8 cellular contexts compared by ENCODE assay signal in genomic region chr2:27370026-27370815, GRCh38. TPM values are rescaled to one million over a fixed set of nuclear protein-coding genes. Genes with fewer than 3 reads are reported as not detected.
DNase-seq lines count a peak whose midpoint lies in the region; ATAC-seq, FAIRE-seq and TF ChIP-seq lines count a peak whose summit lies in the region.

Gene EIF2B4 (minus strand): TSS chr2:27370338. CDS start chr2:27370314, 24 bp downstream.
A gene with protein sequence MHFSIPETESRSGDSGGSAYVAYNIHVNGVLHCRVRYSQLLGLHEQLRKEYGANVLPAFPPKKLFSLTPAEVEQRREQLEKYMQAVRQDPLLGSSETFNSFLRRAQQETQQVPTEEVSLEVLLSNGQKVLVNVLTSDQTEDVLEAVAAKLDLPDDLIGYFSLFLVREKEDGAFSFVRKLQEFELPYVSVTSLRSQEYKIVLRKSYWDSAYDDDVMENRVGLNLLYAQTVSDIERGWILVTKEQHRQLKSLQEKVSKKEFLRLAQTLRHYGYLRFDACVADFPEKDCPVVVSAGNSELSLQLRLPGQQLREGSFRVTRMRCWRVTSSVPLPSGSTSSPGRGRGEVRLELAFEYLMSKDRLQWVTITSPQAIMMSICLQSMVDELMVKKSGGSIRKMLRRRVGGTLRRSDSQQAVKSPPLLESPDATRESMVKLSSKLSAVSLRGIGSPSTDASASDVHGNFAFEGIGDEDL (plus strand): TSS chr2:27370616. CDS start chr2:27370744, 128 bp downstream.

- FAIRE-seq in pancreas (lab: Jason Lieb, UNC), result peak; percentile 59

- H3K9me3 ChIP-seq in pancreas, result no peaks in the 10 kb centered on the region
- H3K9me3 ChIP-seq in tibial artery, result no peaks in the 10 kb centered on the region

- ATAC-seq in HG02798 (IDR thresholded peaks at IDR 0.05; ENCODE audit: poor library complexity, unreplicated experiment) (peak; percentile 93), Right ventricle myocardium inferior (peak; percentile 97), pancreas (peak; percentile 92 to 96 (median 93))
- ATAC-seq in activated naive CD8-positive, alpha-beta T cell treated with anti-CD3 and anti-CD28 coated beads, Interleukin-2, amount 50 U/mL, for 24 hours, result peak; percentile 96

- H3K27me3 ChIP-seq in pancreas, result no peaks in the 10 kb centered on the region
- no peaks in the 10 kb centered on the region for H3K27me3 ChIP-seq in tibial artery

- peak within 1 kb of the TSS; percentile 99 for H3K27ac Mint-ChIP-seq in activated naive CD8-positive, alpha-beta T cell treated with anti-CD3 and anti-CD28 coated beads, Interleukin-2, amount 50 U/mL, for 24 hours

- no peaks in the 10 kb centered on the region for H3K9me3 Mint-ChIP-seq in activated naive CD8-positive, alpha-beta T cell treated with anti-CD3 and anti-CD28 coated beads, Interleukin-2, amount 50 U/mL, for 24 hours

- intact Hi-C loops in Right ventricle myocardium inferior (cut with DNase I) (loop anchor here (2.0 to 5.0 kb wide), 5 partner anchors 13 to 158 kb away; partner anchors contain the start of genes ATRAID, GTF3C2, MPV17 and NRBP1), pancreas (cut with DNase I) (no loop called here), tibial artery (cut with DNase I; ENCODE audit: low total_unique reads) (no loop called here)

- peaks cover 16 to 23% (median 19%) of the 10 kb centered on the region in 3 donors for H3K4me1 ChIP-seq in pancreas
- peaks cover 0 to 36% (median 28%) of the 10 kb centered on the region in 4 donors for H3K4me1 ChIP-seq in tibial artery

- DNase-seq in NCI-H1417 treated with DMSO at 0.1 percent for 48 hours (lab: John Stamatoyannopoulos, UW) (peak; percentile 93), SW480 (ENCODE audit: low spot score) (peak; percentile 99), Right ventricle myocardium inferior (ENCODE audit: missing footprints) (peak; percentile 99), pancreas (peak; percentile 98 to 100 (median 99)), tibial artery (peak; percentile 99 to 100)
- DNase-seq in activated naive CD8-positive, alpha-beta T cell treated with anti-CD3 and anti-CD28 coated beads, Interleukin-2, amount 50 U/mL, for 24 hours, result peak; percentile 99

- TF ChIP-seq CTCF in GM12875 (IDR thresholded peaks at IDR 0.05; ENCODE audit: borderline replicate concordance, insufficient read depth, low read depth, low read length), result peak; percentile 86
- peak in 3 of 4 donors; percentile 45 to 58 (median 53) for TF ChIP-seq CTCF in pancreas (IDR thresholded peaks at IDR 0.05)
- peak; percentile 48 to 67 for TF ChIP-seq CTCF in tibial artery (IDR thresholded peaks at IDR 0.05)

- WGBS in pancreas, 2 donors, result 0% methylated on average over 82 to 85 of the region's 85 CpGs

- peak within 1 kb of the TSS; percentile 85 for H3K4me3 ChIP-seq in GM12875 (ENCODE audit: low read depth, low read length)
- H3K4me3 ChIP-seq in pancreas, result peak within 1 kb of the TSS; percentile 66 to 94 (median 82)
- H3K4me3 ChIP-seq in tibial artery, result peak within 1 kb of the TSS; percentile 85 to 93

- peak within 1 kb of the TSS; percentile 98 for H3K4me3 Mint-ChIP-seq in activated naive CD8-positive, alpha-beta T cell treated with anti-CD3 and anti-CD28 coated beads, Interleukin-2, amount 50 U/mL, for 24 hours

- peaks cover 2% of the 10 kb centered on the region for H3K27me3 Mint-ChIP-seq in activated naive CD8-positive, alpha-beta T cell treated with anti-CD3 and anti-CD28 coated beads, Interleukin-2, amount 50 U/mL, for 24 hours

- H3K36me3 Mint-ChIP-seq in activated naive CD8-positive, alpha-beta T cell treated with anti-CD3 and anti-CD28 coated beads, Interleukin-2, amount 50 U/mL, for 24 hours (ENCODE audit: low read depth), result peaks cover 56% of the 10 kb centered on the region

- H3K27ac ChIP-seq in pancreas (peak within 1 kb of the TSS; percentile 86 to 91 (median 88)), tibial artery (peak within 1 kb of the TSS; percentile 92 to 96)

- H3K36me3 ChIP-seq in pancreas (peaks cover 0 to 48% (median 37%) of the 10 kb centered on the region in 3 donors), tibial artery (peaks cover 45 to 63% (median 61%) of the 10 kb centered on the region in 3 donors)

- peaks cover 43% of the 10 kb centered on the region for H3K4me1 Mint-ChIP-seq in activated naive CD8-positive, alpha-beta T cell treated with anti-CD3 and anti-CD28 coated beads, Interleukin-2, amount 50 U/mL, for 24 hours

RNA-seq across cellular contexts. Expression of gene EIF2B4, which starts in this region (rescaled TPM):
- 40.3 TPM for total RNA-seq in Right ventricle myocardium inferior
- total RNA-seq in pancreas, result 10 to 100 TPM; 24.1 to 34.7 (median 31.3) TPM
- polyA plus RNA-seq in pancreas, result 10 to 100 TPM; 69.9 to 98.1 TPM

RNA-seq across cellular contexts. Expression of the second gene that starts in this region (rescaled TPM):
- 57.6 TPM for total RNA-seq in Right ventricle myocardium inferior
- total RNA-seq in pancreas, result 10 to 100 TPM; 34.3 to 48.6 (median 39.5) TPM
- 10 to 100 TPM; 38.8 to 60.2 TPM for polyA plus RNA-seq in pancreas

Comparison
In these comparisons a context has a peak if more than half of its experiments do, and no peak if none do; other contexts are left out.
1. Peak in every context shown above with its lines: DNase-seq, ATAC-seq, H3K4me3 ChIP-seq and H3K27ac ChIP-seq.